Comparison of ENCODE assay signal across 31 cellular contexts in genomic region chr5:71874521-71874920, GRCh38.
"Had no signal": no experiment of that assay in that cellular context is flagged by ENCODE, and none has a peak within 500 bp of the region (broad histone marks: within the 10 kb centered on the region; RNA-seq: fewer than 3 reads in every experiment).

No MANE protein-coding gene starts in this region.

- DNase-seq: activated CD4-positive, alpha-beta T cell treated with anti-CD3 and anti-CD28 coated beads for 1 hour; activated CD4-positive, alpha-beta T cell treated with anti-CD3 and anti-CD28 coated beads for 48 hours; activated CD4-positive, alpha-beta T cell treated with anti-CD3 and anti-CD28 coated beads, Interleukin-2, amount 50 U/mL, for 48 hours; activated CD4-positive, CD25-positive, alpha-beta regulatory T cell; activated CD8-positive, alpha-beta T cell treated with anti-CD3 and anti-CD28 coated beads, Interleukin-2, amount 10 ng/mL, durations not matched to agents 7 days and 5 days; activated gamma-delta T cell; activated naive CD4-positive, alpha-beta T cell treated with anti-CD3 and anti-CD28 coated beads for 36 hours; activated T-cell treated with anti-CD3 and anti-CD28 coated beads, Interleukin-2, amount 50 U/mL, for 24 hours; adrenal gland; brain microvascular endothelial cell; central memory CD4-positive, alpha-beta T cell; Kasumi-1; KG1; MM.1S; NCI-H1092; NCI-H1436 treated with DMSO at 0.1 percent for 48 hours; NCI-H1694 treated with DMSO at 0.1 percent for 48 hours; NCI-H2029; NCI-H510A; NCI-H526; NCI-H748 treated with DMSO at 0.1 percent for 48 hours; NK-92 treated with Interleukin-12 subunit alpha and Interleukin-12 subunit beta, amount 100 ng/mL, for 24 hours; PC-3; Peyer's patch; RPMI8226; SHP77 treated with DMSO at 0.1 percent for 48 hours; SK-N-SH had no signal

- H3K9me3 Mint-ChIP-seq: activated naive CD4-positive, alpha-beta T cell treated with anti-CD3 and anti-CD28 coated beads for 36 hours; activated T-cell treated with anti-CD3 and anti-CD28 coated beads, Interleukin-2, amount 50 U/mL, for 24 hours; activated T-helper 2 cell treated with anti-CD3 and anti-CD28 coated beads, Interferon-gamma antibody, Interleukin-2, Interleukin-4, amounts not matched to agents 10 μg/mL and 5 μg/mL and 100 μg/mL, durations not matched to agents 14 hours and 24 hours and 36 hours; T-helper 1 cell treated with Interleukin-12 subunit alpha and Interleukin-12 subunit beta and Interleukin-4 antibody, amounts not matched to agents 30 μg/mL and 1 μg/mL, for 36 hours; T-helper 2 cell treated with Interferon-gamma antibody and Interleukin-4, amounts not matched to agents 5 μg/mL and 100 μg/mL, for 36 hours had no signal

- H3K27ac Mint-ChIP-seq: activated CD8-positive, alpha-beta T cell treated with anti-CD3 and anti-CD28 coated beads, Interleukin-2, amount 10 ng/mL, durations not matched to agents 7 days and 5 days; activated naive CD4-positive, alpha-beta T cell treated with anti-CD3 and anti-CD28 coated beads for 36 hours; activated naive CD4-positive, alpha-beta T cell treated with anti-CD3 and anti-CD28 coated beads, Interleukin-2, amount 50 U/mL, for 72 hours; activated T-cell treated with anti-CD3 and anti-CD28 coated beads, Interleukin-2, amount 50 U/mL, for 24 hours; activated T-helper 2 cell treated with anti-CD3 and anti-CD28 coated beads, Interferon-gamma antibody, Interleukin-2, Interleukin-4, amounts not matched to agents 10 μg/mL and 5 μg/mL and 100 μg/mL, durations not matched to agents 14 hours and 24 hours and 36 hours; T-helper 1 cell treated with Interleukin-12 subunit alpha and Interleukin-12 subunit beta and Interleukin-4 antibody, amounts not matched to agents 30 μg/mL and 1 μg/mL, for 36 hours; T-helper 2 cell treated with Interferon-gamma antibody and Interleukin-4, amounts not matched to agents 5 μg/mL and 100 μg/mL, for 36 hours had no signal

- ATAC-seq: activated CD8-positive, alpha-beta T cell treated with anti-CD3 and anti-CD28 coated beads, Interleukin-2, amount 10 ng/mL, durations not matched to agents 7 days and 5 days; activated naive CD4-positive, alpha-beta T cell treated with anti-CD3 and anti-CD28 coated beads, Interleukin-2, amount 50 U/mL, for 72 hours; PC-3 had no signal

- H3K4me3 Mint-ChIP-seq: activated CD8-positive, alpha-beta T cell treated with anti-CD3 and anti-CD28 coated beads, Interleukin-2, amount 10 ng/mL, durations not matched to agents 7 days and 5 days; activated naive CD4-positive, alpha-beta T cell treated with anti-CD3 and anti-CD28 coated beads for 36 hours; activated T-cell treated with anti-CD3 and anti-CD28 coated beads, Interleukin-2, amount 50 U/mL, for 24 hours; T-helper 1 cell treated with Interleukin-12 subunit alpha and Interleukin-12 subunit beta and Interleukin-4 antibody, amounts not matched to agents 30 μg/mL and 1 μg/mL, for 36 hours; T-helper 2 cell treated with Interferon-gamma antibody and Interleukin-4, amounts not matched to agents 5 μg/mL and 100 μg/mL, for 36 hours had no signal

- H3K36me3 Mint-ChIP-seq: activated naive CD4-positive, alpha-beta T cell treated with anti-CD3 and anti-CD28 coated beads, Interleukin-2, amount 50 U/mL, for 72 hours had no signal
